Comparison of ENCODE assay signal across 8 cellular contexts in genomic region chr12:47079365-47079893, GRCh38. TPM values are rescaled to one million over a fixed set of nuclear protein-coding genes. Genes with fewer than 3 reads are reported as not detected.
DNase-seq lines count a peak whose midpoint lies in the region; ATAC-seq and TF ChIP-seq lines count a peak whose summit lies in the region.

TSS of gene PCED1B (plus strand) at chr12:47079621. CDS start at chr12:47235064, 155,443 bp downstream.

- 0% methylated on average over 54 of the region's 54 CpGs for WGBS in sigmoid colon, 2 donors

- H3K4me3 ChIP-seq in CD8-positive, alpha-beta T cell (ENCODE audit: low read depth, low read length): peak within 1 kb of the TSS; percentile 85
- H3K4me3 ChIP-seq in KMS-11 (IDR thresholded peaks at IDR 0.05; ENCODE audit: insufficient read depth, low read depth, low read length) (no peak within 1 kb of the TSS), sigmoid colon (peak within 1 kb of the TSS; percentile 84 to 93 (median 90))

- CTCF ChIA-PET in CD8-positive, alpha-beta T cell (lab: Charles Lee): interaction anchor here (0.6 to 3.3 kb wide), 17 partner anchors 9 to 328 kb away, joined by 3 to 21 read pairs (median 4); no protein-coding TSS in a partner anchor

- H3K27ac ChIP-seq in CD8-positive, alpha-beta T cell (ENCODE audit: low read depth, low read length): peak within 1 kb of the TSS; percentile 63
- H3K27ac ChIP-seq in KMS-11: no peak within 1 kb of the TSS
- H3K27ac ChIP-seq in sigmoid colon: peak within 1 kb of the TSS; percentile 86 to 99 (median 96)

- no peaks in the 10 kb centered on the region for H3K9me3 Mint-ChIP-seq in CD8-positive, alpha-beta T cell

- H3K4me1 Mint-ChIP-seq in CD8-positive, alpha-beta T cell (ENCODE audit: low read depth): peaks cover 75% of the 10 kb centered on the region

- H3K27ac Mint-ChIP-seq in CD8-positive, alpha-beta T cell: peak within 1 kb of the TSS; percentile 96

- H3K9me3 ChIP-seq in CD8-positive, alpha-beta T cell (ENCODE audit: low read length): no peaks in the 10 kb centered on the region
- H3K9me3 ChIP-seq in sigmoid colon: no peaks in the 10 kb centered on the region

- H3K36me3 Mint-ChIP-seq in CD8-positive, alpha-beta T cell: peaks cover 19% of the 10 kb centered on the region

- peak; percentile 13 to 81 (median 63) for DNase-seq in CD8-positive, alpha-beta T cell
- DNase-seq in amniotic epithelial cell (ENCODE audit: low read depth) (peak; percentile 72), hypothalamus (lab: John Stamatoyannopoulos, UW) (peak in 39 of 51 donors; percentile 3 to 76 (median 38)), sigmoid colon (peak; percentile 91), cerebellar cortex (ENCODE audit: low spot score) (no peak)

- H2AFZ ChIP-seq in KMS-11 (ENCODE audit: low read depth): peak within 1 kb of the TSS; percentile 79

- peak in 1 of 2 donors; percentile 27 for TF ChIP-seq POLR2A in sigmoid colon (IDR thresholded peaks at IDR 0.05)

- H3K27me3 ChIP-seq in CD8-positive, alpha-beta T cell (ENCODE audit: insufficient read depth, low read length): no peaks in the 10 kb centered on the region
- no peaks in the 10 kb centered on the region for H3K27me3 ChIP-seq in KMS-11 (ENCODE audit: insufficient read depth, low read depth)
- no peaks in the 10 kb centered on the region for H3K27me3 ChIP-seq in sigmoid colon

- TF ChIP-seq CTCF in CD8-positive, alpha-beta T cell (IDR thresholded peaks at IDR 0.05): no peak
- no peak for TF ChIP-seq CTCF in KMS-11 (conservative IDR thresholded peaks at IDR 0.05; ENCODE audit: low read depth, low read length)
- TF ChIP-seq CTCF in sigmoid colon (IDR thresholded peaks at IDR 0.05): no peak

- peak within 1 kb of the TSS; percentile 98 for H3K4me3 Mint-ChIP-seq in CD8-positive, alpha-beta T cell

- H3K27me3 Mint-ChIP-seq in CD8-positive, alpha-beta T cell (ENCODE audit: low read depth): no peaks in the 10 kb centered on the region

- H3K4me2 ChIP-seq in KMS-11: peak within 1 kb of the TSS; percentile 57

- ATAC-seq in CD8-positive, alpha-beta T cell: peak; percentile 54
- ATAC-seq in GM21367 (IDR thresholded peaks at IDR 0.05; ENCODE audit: unreplicated experiment): peak; percentile 51

- POLR2A ChIA-PET in CD8-positive, alpha-beta T cell (lab: Charles Lee): interaction anchor here (0.7 to 7.3 kb wide), 22 partner anchors 9 to 708 kb away, joined by 3 to 55 read pairs (median 5); no protein-coding TSS in a partner anchor

- H3K4me1 ChIP-seq in CD8-positive, alpha-beta T cell (ENCODE audit: insufficient read depth, low read length): peaks cover 54% of the 10 kb centered on the region
- H3K4me1 ChIP-seq in KMS-11 (ENCODE audit: low read depth, poor library complexity, severe bottlenecking) (no peaks in the 10 kb centered on the region), sigmoid colon (peaks cover 0 to 61% (median 36%) of the 10 kb centered on the region in 4 donors)

- no peaks in the 10 kb centered on the region for H4K20me1 ChIP-seq in KMS-11 (ENCODE audit: insufficient read depth)

- no peaks in the 10 kb centered on the region for H3K79me2 ChIP-seq in KMS-11 (ENCODE audit: insufficient read depth, low read depth)

- no peak for TF ChIP-seq EP300 in sigmoid colon (IDR thresholded peaks at IDR 0.05)

- no peak within 1 kb of the TSS for H3K9ac ChIP-seq in KMS-11

- H3K36me3 ChIP-seq in CD8-positive, alpha-beta T cell (ENCODE audit: insufficient read depth, low read length): no peaks in the 10 kb centered on the region
- H3K36me3 ChIP-seq in KMS-11 (ENCODE audit: insufficient read depth): no peaks in the 10 kb centered on the region
- no peaks in the 10 kb centered on the region for H3K36me3 ChIP-seq in sigmoid colon

- intact Hi-C loops in CD8-positive, alpha-beta T cell (cut with DNase I, micrococcal nuclease): loop anchor here (1.0 to 5.0 kb wide), 9 partner anchors 13 to 317 kb away; no protein-coding TSS in a partner anchor
- intact Hi-C loops in T-helper 1 cell treated with Interleukin-12 subunit alpha and Interleukin-12 subunit beta and Interleukin-4 antibody, amounts not matched to agents 30 ng/mL and 1 ng/mL, for 36 hours (cut with micrococcal nuclease): loop anchor here (1.0 kb wide), 4 partner anchors 8 to 707 kb away; partner anchors contain the start of gene SLC38A2
- intact Hi-C loops in sigmoid colon (cut with DNase I): no loop called here

RNA-seq across cellular contexts. Expression of gene PCED1B, which starts in this region (rescaled TPM):
- total RNA-seq in CD8-positive, alpha-beta T cell: 10 to 100 TPM; 32.9 to 33.7 TPM
- 55.1 and 55.9 TPM in 2 replicates for total RNA-seq in T-helper 1 cell treated with Interleukin-12 subunit alpha and Interleukin-12 subunit beta and Interleukin-4 antibody, amounts not matched to agents 30 ng/mL and 1 ng/mL, for 36 hours
- 10 to 100 TPM in 1 of 4 donors, 1 to 10 TPM in 3; 3.0 to 11.9 (median 7.3) TPM for total RNA-seq in sigmoid colon
- 1 to 10 TPM; 1.2 to 5.8 (median 1.8) TPM for polyA plus RNA-seq in sigmoid colon
